In genomic region chr2:109005686-109006204, GRCh38 we compare ENCODE assay signal across 19 cellular contexts. TPM values are rescaled to one million over a fixed set of nuclear protein-coding genes. Genes with fewer than 3 reads are reported as not detected.
DNase-seq lines count a peak whose midpoint lies in the region; ATAC-seq and TF ChIP-seq lines count a peak whose summit lies in the region.
"Had no signal": no experiment of that assay in that cellular context is flagged by ENCODE, and none has a peak within 500 bp of the region (broad histone marks: within the 10 kb centered on the region; RNA-seq: fewer than 3 reads in every experiment).

No MANE protein-coding gene starts in this region.

- H3K9me3 ChIP-seq in tibial artery, result no peaks in the 10 kb centered on the region
- H3K9me3 ChIP-seq: BLaER1 treated with 17β-estradiol and CSF1 and Interleukin-3, amounts not matched to agents 10 nM and 100 nM; gastrocnemius medialis had no signal

- H3K4me3 ChIP-seq in AG10803 (ENCODE audit: low read length), result no peak overlapping the region
- H3K4me3 ChIP-seq in tibial artery, result no peak overlapping the region
- H3K4me3 ChIP-seq: BLaER1 treated with 17β-estradiol and CSF1 and Interleukin-3, amounts not matched to agents 10 nM and 100 nM; gastrocnemius medialis had no signal

- H3K4me1 ChIP-seq in tibial artery, result no peaks in the 10 kb centered on the region
- H3K4me1 ChIP-seq: gastrocnemius medialis had no signal

- H3K36me3 ChIP-seq in tibial artery, result no peaks in the 10 kb centered on the region
- H3K36me3 ChIP-seq: BLaER1 treated with 17β-estradiol and CSF1 and Interleukin-3, amounts not matched to agents 10 nM and 100 nM; gastrocnemius medialis had no signal

- TF ChIP-seq CTCF in AG10803 (conservative IDR thresholded peaks at IDR 0.05; ENCODE audit: low read length) (no peak), tibial artery (IDR thresholded peaks at IDR 0.05) (no peak)

- ATAC-seq in HG02981 (IDR thresholded peaks at IDR 0.05; ENCODE audit: unreplicated experiment), result no peak
- ATAC-seq: effector memory CD8-positive, alpha-beta T cell; gastrocnemius medialis; natural killer cell treated with Interleukin-12 subunit alpha and Interleukin-12 subunit beta and Interleukin-15 and Interleukin-18, amount 100 ng/mL, for 72 hours had no signal

- intact Hi-C loops in tibial artery (cut with DNase I; ENCODE audit: low total_unique reads), result no loop called here

- peak; percentile 77 for DNase-seq in AG10803 (ENCODE audit: low read depth)
- DNase-seq in HT1080 (ENCODE audit: low read depth), result peak; percentile 11
- DNase-seq in fibroblast of gingiva (ENCODE audit: low read depth), result peak; percentile 64
- DNase-seq in nucleus accumbens (lab: John Stamatoyannopoulos, UW), result peak in 40 of 56 donors; percentile 3 to 67 (median 37)
- DNase-seq in tibial artery, result no peak
- DNase-seq in SHP77 (lab: John Stamatoyannopoulos, UW), result no peak
- no peak for DNase-seq in NCI-H524 (lab: John Stamatoyannopoulos, UW)
- DNase-seq: activated CD4-positive, alpha-beta memory T cell treated with anti-CD3 and anti-CD28 coated beads for 36 hours; DMS79; effector memory CD8-positive, alpha-beta T cell; MV-4-11; NCI-H82; SW 1271 had no signal

- H3K27ac ChIP-seq in tibial artery, result no peak overlapping the region
- H3K27ac ChIP-seq: BLaER1 treated with 17β-estradiol and CSF1 and Interleukin-3, amounts not matched to agents 10 nM and 100 nM; gastrocnemius medialis had no signal

- H3K27me3 ChIP-seq in tibial artery, result peaks cover 0 to 6% of the 10 kb centered on the region in 2 donors
- H3K27me3 ChIP-seq: BLaER1 treated with 17β-estradiol and CSF1 and Interleukin-3, amounts not matched to agents 10 nM and 100 nM; gastrocnemius medialis had no signal

RNA-seq across cellular contexts. Expression of gene EDAR, which starts 16.7 kb away (rescaled TPM):
- total RNA-seq in HT1080 (2014; rRNA removed; shearing (Covaris generic)), result not detected in 2 replicates
- polyA plus RNA-seq in HT1080 (2015; cell fraction: cytosol; rRNA removed), result not detected in 2 replicates
- not detected in 2 replicates for polyA plus RNA-seq in HT1080 (2015; cell fraction: nucleus; rRNA removed)
- total RNA-seq: gastrocnemius medialis; lung microvascular endothelial cell; natural killer cell treated with Interleukin-12 subunit alpha and Interleukin-12 subunit beta and Interleukin-15 and Interleukin-18, amount 100 ng/mL, for 72 hours; subcutaneous adipose tissue had no signal

Comparison
In these comparisons a context has a peak if more than half of its experiments do, and no peak if none do; other contexts are left out.
1. DNase-seq: peak in AG10803 (single experiment), HT1080 (single experiment), fibroblast of gingiva (single experiment) and nucleus accumbens (40 of 56); none in tibial artery (0 of 2), SHP77 (0 of 2) and NCI-H524 (0 of 2).